Comparison of ENCODE assay signal across 8 cellular contexts in the genomic region with DNA sequence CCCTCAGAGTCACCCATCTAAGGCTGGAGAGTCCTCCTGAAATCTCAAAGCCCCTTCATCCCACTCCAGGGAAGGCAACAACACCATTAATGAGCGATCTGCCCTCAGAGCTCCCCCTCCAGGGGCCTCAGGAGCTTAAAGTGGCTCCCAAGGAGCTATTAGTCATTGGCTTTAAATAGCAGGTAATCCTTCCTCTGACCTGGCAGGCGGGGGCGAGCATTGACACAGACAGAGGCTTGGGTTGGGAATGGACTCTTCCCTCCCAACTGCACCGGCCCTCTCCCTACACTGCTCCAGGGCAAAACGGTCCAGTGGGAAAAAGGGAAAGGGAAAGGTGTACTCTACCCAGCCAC. TPM values are rescaled to one million over a fixed set of nuclear protein-coding genes. Genes with fewer than 3 reads are reported as not detected.
DNase-seq lines count a peak whose midpoint lies in the region; ATAC-seq, FAIRE-seq and TF ChIP-seq lines count a peak whose summit lies in the region.

No MANE protein-coding gene starts in this region.

- BruUV-seq in K562 (replicated peaks; lab: Mats Ljungman, UMichigan) = no TSS peak

- no peak for TF ChIP-seq POLR2A in K562 (conservative IDR thresholded peaks at IDR 0.05)
- no peak for TF ChIP-seq POLR2A in GM12891 (IDR thresholded peaks at IDR 0.05; ENCODE audit: low read depth, low read length)

- H3K27me3 ChIP-seq in K562 (ENCODE audit: control insufficient read depth in 2 of 2, insufficient read depth in 2 of 2, low read length in 2 of 2) (no peaks in the 10 kb centered on the region), left lung (peaks cover 0 to 13% of the 10 kb centered on the region in 2 donors)

- H3K9me3 ChIP-seq in HEK293 (ENCODE audit: control insufficient read depth, insufficient read depth, low read depth, low read length) = no peaks in the 10 kb centered on the region
- no peaks in the 10 kb centered on the region for H3K9me3 ChIP-seq in K562 (replicated peaks; ENCODE audit: control insufficient read depth, insufficient read depth, low read depth, low read length)
- H3K9me3 ChIP-seq in left lung = no peaks in the 10 kb centered on the region

- peak; percentile 60 for ATAC-seq in K562
- peak; percentile 73 for ATAC-seq in left lung
- ATAC-seq in activated CD4-positive, CD25-positive, alpha-beta regulatory T cell treated with anti-CD3 and anti-CD28 coated beads, Interleukin-2, amount 50 U/mL, for 24 hours = no peak

- POLR2A ChIA-PET in HEK293 (lab: Yijun Ruan, JAX) = interaction anchor here (0.6 to 1.7 kb wide), 13 partner anchors 9 to 663 kb away, joined by 3 to 7 read pairs (median 3); partner anchors contain the start of genes ABHD2, FANCI, HAPLN3 and TICRR
- POLR2A ChIA-PET in K562 (lab: Yijun Ruan, JAX) = interaction anchor here (0.6 to 1.3 kb wide), 9 partner anchors 9 to 311 kb away, joined by 3 to 5 read pairs (median 3); no protein-coding TSS in a partner anchor

- peak overlapping the region; percentile 75 to 95; a peak in 3 of 4 replicates for H3K9ac ChIP-seq in K562 (ENCODE audit: insufficient read depth in 1 of 2, low read depth in 2 of 2, low read length in 2 of 2)

- TF ChIP-seq CTCF in HEK293 (tag by site-specific recombination; IDR thresholded peaks at IDR 0.05) (no peak), K562 (IDR thresholded peaks at IDR 0.05 in 2 of 3, conservative IDR thresholded peaks at IDR 0.05 in 1 of 3; ENCODE audit: insufficient read depth in 2 of 3, low read depth in 1 of 3, low read length in 3 of 3) (0 out of 6 replicates have a peak, but pooled peaks of 2 of the 3 experiments have one; percentile 9 to 16), left lung (IDR thresholded peaks at IDR 0.05) (no peak)

- peak overlapping the region; percentile 71 for H3K4me3 ChIP-seq in HEK293 (ENCODE audit: low read depth, low read length)
- H3K4me3 ChIP-seq in K562 = peak overlapping the region; percentile 75
- H3K4me3 ChIP-seq in left lung = peak overlapping the region in 1 of 2 donors; percentile 72

- peak; percentile 76 for DNase-seq in A172 (ENCODE audit: low spot score)
- peak; percentile 58 to 77 (median 69) for DNase-seq in K562 (ENCODE audit: extremely low read depth in 1 of 4, low spot score in 3 of 4)
- peak; percentile 53 to 66 for DNase-seq in left lung
- no peak for DNase-seq in NCI-H2196 treated with DMSO at 0.1 percent for 48 hours (lab: John Stamatoyannopoulos, UW; ENCODE audit: unreplicated experiment)
- DNase-seq in GM12891 (ENCODE audit: insufficient read length, low spot score) = no peak
- no peak for DNase-seq in NCI-H1436 treated with DMSO at 0.1 percent for 48 hours (lab: John Stamatoyannopoulos, UW)

- peak; percentile 13; the same call in 1 of the 2 replicates for TF ChIP-seq EP300 in K562 (IDR thresholded peaks at IDR 0.05; ENCODE audit: low read length)

- in situ Hi-C loops in K562 (cut with MboI) = loop anchor here (5.0 kb wide), 1 partner anchor 106 kb away; no protein-coding TSS in a partner anchor

- H3K36me3 ChIP-seq in HEK293 (ENCODE audit: control insufficient read depth in 2 of 2, insufficient read depth in 1 of 2, low read length in 2 of 2) (peaks cover 3 to 45% of the 10 kb centered on the region in 2 experiments; a peak in 1 of 3 replicates), K562 (ENCODE audit: control insufficient read depth, insufficient read depth, low read length) (peaks cover 44% of the 10 kb centered on the region), left lung (peaks cover 0 to 14% of the 10 kb centered on the region in 2 donors)

- 0 out of 2 replicates have a peak overlapping the region, but pooled peaks have one; percentile 3 for H2AFZ ChIP-seq in K562 (ENCODE audit: low read depth, low read length)

- peak overlapping the region; percentile 84 for H3K4me2 ChIP-seq in K562 (ENCODE audit: insufficient read depth, low read length)

- CTCF ChIA-PET in HEK293 (lab: Yijun Ruan, JAX) (interaction anchor here (0.7 to 1.9 kb wide), 11 partner anchors 9 to 270 kb away, joined by 3 to 16 read pairs (median 4); no protein-coding TSS in a partner anchor), K562 (lab: Yijun Ruan, JAX; ENCODE audit: low intra/inter-chr PET ratio) (no interaction called here)

- H3K79me2 ChIP-seq in K562 (ENCODE audit: control insufficient read depth, insufficient read depth, low read length) = peaks cover 31% of the 10 kb centered on the region

- intact Hi-C loops in K562 (cut with micrococcal nuclease) (loop anchor here (5.0 kb wide), 1 partner anchor 76 kb away; no protein-coding TSS in a partner anchor), left lung (cut with DNase I) (no loop called here)

- H3K27ac ChIP-seq in HEK293 (ENCODE audit: extremely low read depth, low read depth, low read length) = peak overlapping the region; percentile 83; the same call in 1 of the 2 replicates
- peak overlapping the region; percentile 74 for H3K27ac ChIP-seq in K562 (ENCODE audit: extremely low read depth, low read depth, low read length)
- no peak overlapping the region for H3K27ac ChIP-seq in left lung

- no peaks in the 10 kb centered on the region for H3K9me1 ChIP-seq in K562 (ENCODE audit: control insufficient read depth, insufficient read depth, low read length)

- H4K20me1 ChIP-seq in K562 (replicated peaks; ENCODE audit: control insufficient read depth, insufficient read depth, low read length) = 0 out of 2 replicates have a peak, but pooled peaks cover 9% of the 10 kb centered on the region

- peak in 1 of 2 experiments; percentile 17; a peak in 1 of 4 replicates for TF ChIP-seq RAD21 in K562 (CRISPR knock-in tag; conservative IDR thresholded peaks at IDR 0.05 in 1 of 2, IDR thresholded peaks at IDR 0.05 in 1 of 2)

- WGBS in K562 (ENCODE audit: insufficient coverage, low coverage, missing lambda C conversion rate) = 15% methylated on average over 5 of the region's 5 CpGs

- FAIRE-seq in K562 (lab: Jason Lieb, UNC) = peak; percentile 87
- FAIRE-seq in GM12891 (lab: Jason Lieb, UNC) = no peak

- peaks cover 2% of the 10 kb centered on the region; the same call in 1 of the 2 replicates for H3K4me1 ChIP-seq in HEK293 (ENCODE audit: control insufficient read depth, insufficient read depth, low read length)
- H3K4me1 ChIP-seq in K562 (replicated peaks in 1 of 2; ENCODE audit: control insufficient read depth in 2 of 2, insufficient read depth in 2 of 2, low read length in 2 of 2) = peaks cover 25 to 39% of the 10 kb centered on the region in 2 experiments; a peak in 4 of 5 replicates
- H3K4me1 ChIP-seq in left lung = peaks cover 0 to 29% of the 10 kb centered on the region in 2 donors

TF ChIP-seq in HEK293, 187 proteins besides CTCF, POLR2A, EP300 and RAD21 (continues in another document):
- 0 out of 2 replicates have a peak, but pooled peaks have one; percentile 27 for TF ChIP-seq FEZF1 (tag by site-specific recombination; IDR thresholded peaks at IDR 0.05)
- no peak for TF ChIP-seq ZNF548 (tag by site-specific recombination; IDR thresholded peaks at IDR 0.05)

TF ChIP-seq in K562, 482 proteins besides CTCF, POLR2A, EP300 and RAD21 (continues in another document):
- TF ChIP-seq ATF7 (IDR thresholded peaks at IDR 0.05) (peak; percentile 55; the same call in 1 of the 2 replicates), MEIS2 (IDR thresholded peaks at IDR 0.05; ENCODE audit: partially characterized antibody) (peak; percentile 29)

TF ChIP-seq in GM12891, 5 proteins besides CTCF, POLR2A, EP300 and RAD21 (continues in another document):
- no peak for TF ChIP-seq PAX5 (IDR thresholded peaks at IDR 0.05; ENCODE audit: insufficient read depth, low read length, severe bottlenecking)

RNA-seq across cellular contexts. Expression of gene MFGE8, which starts 1.4 kb away (rescaled TPM):
- 116 and 144 TPM in 2 replicates for total RNA-seq in A172 (2014; rRNA removed; shearing (Covaris generic))
- total RNA-seq in K562 (2011; cell fraction: chromatin; rRNA removed; ENCODE audit: low replicate concordance) = 609 and 1,242 TPM in 2 replicates
- 770 and 804 TPM in 2 replicates for total RNA-seq in K562 (2011; cell fraction: nucleolus; rRNA removed)
- 668 and 702 TPM in 2 replicates for total RNA-seq in K562 (2011; cell fraction: nucleoplasm; rRNA removed)
- total RNA-seq in K562 (2014; rRNA removed) = 62.3 and 73.1 TPM in 2 replicates
- total RNA-seq in K562 (2014; rRNA removed; fragmentation: Illumina TruSeq; extraction: Trizol) = 24.9 and 31.3 TPM in 2 replicates
- total RNA-seq in K562 (2015; rRNA removed; fragmentation: Illumina TruSeq; extraction: Trizol) = 35.4 and 36.3 TPM in 2 replicates
- 129 and 142 TPM in 2 replicates for total RNA-seq in K562 (2021)
- 85.1 and 148 TPM in 2 replicates for polyA plus RNA-seq in K562 (2011; rRNA removed)
- 115 and 120 TPM in 2 replicates for polyA plus RNA-seq in K562 (2011; cell fraction: cytosol; rRNA removed)
- polyA plus RNA-seq in K562 (2011; cell fraction: nucleus; rRNA removed) = 355 and 465 TPM in 2 replicates
- polyA plus RNA-seq in K562 (2012) = 147 and 220 TPM in 2 replicates
- polyA plus RNA-seq in K562 (2014; fragmentation: Illumina TruSeq; extraction: Trizol) = 93.6 and 109 TPM in 2 replicates
- 1 to 10 TPM; 2.3 to 3.1 TPM for polyA plus RNA-seq in K562 (2014; fragmentation: Nextera tagmentation; extraction: Ambion mirVana)
- 113 and 119 TPM in 2 replicates for polyA plus RNA-seq in K562 (2014; rRNA removed)
- 62.6 and 80.1 TPM in 2 replicates for polyA minus RNA-seq in K562 (2011; rRNA and poly(A)+ RNA removed)
- polyA minus RNA-seq in K562 (2011; cell fraction: cytosol; rRNA and poly(A)+ RNA removed) = 71.4 and 82.5 TPM in 2 replicates
- polyA minus RNA-seq in K562 (2011; cell fraction: nucleus; rRNA and poly(A)+ RNA removed) = 120 and 137 TPM in 2 replicates
- 100 to 1,000 TPM; 131 to 142 TPM for total RNA-seq in left lung
- 0.69 TPM for polyA plus RNA-seq in GM12891 (2012; ENCODE audit: low read depth, missing spikeins)

RNA-seq across cellular contexts. Expression of gene HAPLN3, which starts 16.4 kb away (rescaled TPM):
- 1.2 and 2.3 TPM in 2 replicates for total RNA-seq in A172 (2014; rRNA removed; shearing (Covaris generic))
- 5.6 and 9.6 TPM in 2 replicates for total RNA-seq in K562 (2011; cell fraction: chromatin; rRNA removed; ENCODE audit: low replicate concordance)
- 6.2 and 6.8 TPM in 2 replicates for total RNA-seq in K562 (2011; cell fraction: nucleolus; rRNA removed)
- 4.9 and 5.9 TPM in 2 replicates for total RNA-seq in K562 (2011; cell fraction: nucleoplasm; rRNA removed)
- total RNA-seq in K562 (2014; rRNA removed) (1.9 and 2.1 TPM in 2 replicates), K562 (2014; rRNA removed; fragmentation: Illumina TruSeq; extraction: Trizol) (0.35 and 0.36 TPM in 2 replicates), K562 (2015; rRNA removed; fragmentation: Illumina TruSeq; extraction: Trizol) (0.65 and 1.0 TPM in 2 replicates), K562 (2021) (1.9 and 2.4 TPM in 2 replicates), left lung (10 to 100 TPM in 1 of 2 donors, 1 to 10 TPM in 1; 7.7 to 10.6 TPM)
- polyA plus RNA-seq in K562 (2011; rRNA removed) (0.71 and 2.1 TPM in 2 replicates), K562 (2014; fragmentation: Illumina TruSeq; extraction: Trizol) (0.59 and 1.00 TPM in 2 replicates), K562 (2014; fragmentation: Nextera tagmentation; extraction: Ambion mirVana) (under 1 TPM; 0.04 to 0.06 TPM), K562 (2014; rRNA removed) (2.0 and 3.4 TPM in 2 replicates)
- polyA plus RNA-seq in K562 (2011; cell fraction: cytosol; rRNA removed) = 1.4 and 2.3 TPM in 2 replicates
- polyA plus RNA-seq in K562 (2011; cell fraction: nucleus; rRNA removed) = 9.4 and 14.2 TPM in 2 replicates
- 1.6 and 4.0 TPM in 2 replicates for polyA plus RNA-seq in K562 (2012)
- polyA minus RNA-seq in K562 (2011; rRNA and poly(A)+ RNA removed) = 0.77 and 0.99 TPM in 2 replicates
- polyA minus RNA-seq in K562 (2011; cell fraction: cytosol; rRNA and poly(A)+ RNA removed) = 2.5 TPM in 1 of 2 replicates, not detected in the other
- polyA minus RNA-seq in K562 (2011; cell fraction: nucleus; rRNA and poly(A)+ RNA removed) = 1.1 and 1.8 TPM in 2 replicates
- 0.87 TPM for polyA plus RNA-seq in GM12891 (2012; ENCODE audit: low read depth, missing spikeins)

Comparison
In these comparisons a context has a peak if more than half of its experiments do, and no peak if none do; other contexts are left out.
1. DNase-seq: peak in A172 (single experiment), K562 (4 of 4) and left lung (2 of 2); none in NCI-H2196 treated with DMSO at 0.1 percent for 48 hours (single experiment), GM12891 (single experiment) and NCI-H1436 treated with DMSO at 0.1 percent for 48 hours (single experiment).
2. H3K27ac ChIP-seq: peak in HEK293 (single experiment) and K562 (single experiment); none in left lung (0 of 2).
3. CTCF ChIP-seq: peak in K562 (2 of 3); none in HEK293 (single experiment) and left lung (0 of 2).
4. ATAC-seq: peak in K562 (single experiment) and left lung (single experiment); none in activated CD4-positive, CD25-positive, alpha-beta regulatory T cell treated with anti-CD3 and anti-CD28 coated beads, Interleukin-2, amount 50 U/mL, for 24 hours (0 of 2).